20 cellular contexts compared by ENCODE assay signal in genomic region chr2:98298685-98299180, GRCh38. TPM values are rescaled to one million over a fixed set of nuclear protein-coding genes. Genes with fewer than 3 reads are reported as not detected.
DNase-seq lines count a peak whose midpoint lies in the region; ATAC-seq, FAIRE-seq and TF ChIP-seq lines count a peak whose summit lies in the region.
"Had no signal": no experiment of that assay in that cellular context is flagged by ENCODE, and none has a peak within 500 bp of the region (broad histone marks: within the 10 kb centered on the region; RNA-seq: fewer than 3 reads in every experiment).

No MANE protein-coding gene starts in this region.

- H3K36me3 ChIP-seq in HEK293 (ENCODE audit: control insufficient read depth in 2 of 2, insufficient read depth in 1 of 2, low read length in 2 of 2) (no peaks in the 10 kb centered on the region), colonic mucosa (no peaks in the 10 kb centered on the region), mucosa of descending colon (ENCODE audit: low read depth) (no peaks in the 10 kb centered on the region), transverse colon (no peaks in the 10 kb centered on the region)
- H3K36me3 ChIP-seq: BLaER1 had no signal

- H3K4me3 ChIP-seq in HEK293 (ENCODE audit: low read depth, low read length) (no peak overlapping the region), colonic mucosa (no peak overlapping the region), mucosa of descending colon (no peak overlapping the region), transverse colon (no peak overlapping the region)
- H3K4me3 ChIP-seq: BLaER1 had no signal

- CTCF ChIA-PET in HEK293 (lab: Yijun Ruan, JAX) = interaction anchor here (0.5 kb wide), 1 partner anchor 593 kb away, joined by 3 read pairs; no protein-coding TSS in a partner anchor

- POLR2A ChIA-PET in HEK293 (lab: Yijun Ruan, JAX) = no interaction called here

- peak; percentile 67 for ATAC-seq in mucosa of descending colon
- no peak for ATAC-seq in HG03457 (IDR thresholded peaks at IDR 0.05; ENCODE audit: unreplicated experiment)
- no peak for ATAC-seq in GM21717 (IDR thresholded peaks at IDR 0.05; ENCODE audit: unreplicated experiment)

- no peak for TF ChIP-seq EP300 in transverse colon (IDR thresholded peaks at IDR 0.05; ENCODE audit: low read depth)

- H3K4me1 ChIP-seq in HEK293 (ENCODE audit: control insufficient read depth, insufficient read depth, low read length) = no peaks in the 10 kb centered on the region
- H3K4me1 ChIP-seq in colonic mucosa = peaks cover 4% of the 10 kb centered on the region
- peaks cover 23% of the 10 kb centered on the region for H3K4me1 ChIP-seq in mucosa of descending colon (ENCODE audit: low read depth)
- peaks cover 4 to 26% (median 24%) of the 10 kb centered on the region in 4 donors for H3K4me1 ChIP-seq in transverse colon

- DNase-seq in colonic mucosa = peak; percentile 54
- peak; percentile 45 to 60 (median 60) for DNase-seq in mucosa of descending colon
- DNase-seq in transverse colon = peak; percentile 48
- no peak for DNase-seq in GM19239 (ENCODE audit: insufficient read length, low spot score)
- DNase-seq: 8988T; CD4-positive, alpha-beta memory T cell; DMS153; DMS79; GDM1; H9 had no signal

- in situ Hi-C loops in transverse colon (cut with MboI; ENCODE audit: low pct_ligation_motif_present in 1 of 4, low pct_unique_long_range_greater_than_20kb in 1 of 4, low sequenced_read_pairs in 3 of 4) = no loop called here

- FAIRE-seq in GM19239 (lab: Jason Lieb, UNC) = no peak
- FAIRE-seq: GM12892, GM18507, H1 had no signal

- peak overlapping the region in 1 of 2 donors; percentile 71 for H3K9ac ChIP-seq in colonic mucosa (ENCODE audit: low read depth in 2 of 2, low read length in 2 of 2)
- H3K9ac ChIP-seq: BLaER1 had no signal

- WGBS in transverse colon (ENCODE audit: low coverage in 1 of 2), 2 donors = 54 to 75% methylated on average over 5 to 6 of the region's 6 CpGs

- TF ChIP-seq CTCF in HEK293 (tag by site-specific recombination; IDR thresholded peaks at IDR 0.05) = no peak
- TF ChIP-seq CTCF in colonic mucosa (IDR thresholded peaks at IDR 0.05) = no peak
- TF ChIP-seq CTCF in mucosa of descending colon (IDR thresholded peaks at IDR 0.05) = no peak
- TF ChIP-seq CTCF in transverse colon (IDR thresholded peaks at IDR 0.05) = no peak

- H3K27ac ChIP-seq in HEK293 (ENCODE audit: extremely low read depth, low read depth, low read length) (no peak overlapping the region), colonic mucosa (peak overlapping the region; percentile 74), transverse colon (peak overlapping the region; percentile 70 to 87 (median 82))
- H3K27ac ChIP-seq: BLaER1 had no signal

- no peak for TF ChIP-seq POLR2A in transverse colon (IDR thresholded peaks at IDR 0.05)

- intact Hi-C loops in colonic mucosa (cut with DNase I) (no loop called here), mucosa of descending colon (cut with DNase I, micrococcal nuclease) (no loop called here), transverse colon (cut with DNase I; ENCODE audit: low total_unique reads) (no loop called here)

- H3K9me3 ChIP-seq in HEK293 (ENCODE audit: control insufficient read depth, insufficient read depth, low read depth, low read length) (no peaks in the 10 kb centered on the region), colonic mucosa (no peaks in the 10 kb centered on the region), mucosa of descending colon (no peaks in the 10 kb centered on the region), transverse colon (no peaks in the 10 kb centered on the region)
- H3K9me3 ChIP-seq: BLaER1 had no signal

- H3K27me3 ChIP-seq in colonic mucosa = no peaks in the 10 kb centered on the region
- H3K27me3 ChIP-seq in transverse colon = no peaks in the 10 kb centered on the region
- H3K27me3 ChIP-seq: BLaER1 had no signal

TF ChIP-seq in HEK293, 187 proteins besides CTCF, POLR2A, EP300 and RAD21:
- TF ChIP-seq, protein P1, sequence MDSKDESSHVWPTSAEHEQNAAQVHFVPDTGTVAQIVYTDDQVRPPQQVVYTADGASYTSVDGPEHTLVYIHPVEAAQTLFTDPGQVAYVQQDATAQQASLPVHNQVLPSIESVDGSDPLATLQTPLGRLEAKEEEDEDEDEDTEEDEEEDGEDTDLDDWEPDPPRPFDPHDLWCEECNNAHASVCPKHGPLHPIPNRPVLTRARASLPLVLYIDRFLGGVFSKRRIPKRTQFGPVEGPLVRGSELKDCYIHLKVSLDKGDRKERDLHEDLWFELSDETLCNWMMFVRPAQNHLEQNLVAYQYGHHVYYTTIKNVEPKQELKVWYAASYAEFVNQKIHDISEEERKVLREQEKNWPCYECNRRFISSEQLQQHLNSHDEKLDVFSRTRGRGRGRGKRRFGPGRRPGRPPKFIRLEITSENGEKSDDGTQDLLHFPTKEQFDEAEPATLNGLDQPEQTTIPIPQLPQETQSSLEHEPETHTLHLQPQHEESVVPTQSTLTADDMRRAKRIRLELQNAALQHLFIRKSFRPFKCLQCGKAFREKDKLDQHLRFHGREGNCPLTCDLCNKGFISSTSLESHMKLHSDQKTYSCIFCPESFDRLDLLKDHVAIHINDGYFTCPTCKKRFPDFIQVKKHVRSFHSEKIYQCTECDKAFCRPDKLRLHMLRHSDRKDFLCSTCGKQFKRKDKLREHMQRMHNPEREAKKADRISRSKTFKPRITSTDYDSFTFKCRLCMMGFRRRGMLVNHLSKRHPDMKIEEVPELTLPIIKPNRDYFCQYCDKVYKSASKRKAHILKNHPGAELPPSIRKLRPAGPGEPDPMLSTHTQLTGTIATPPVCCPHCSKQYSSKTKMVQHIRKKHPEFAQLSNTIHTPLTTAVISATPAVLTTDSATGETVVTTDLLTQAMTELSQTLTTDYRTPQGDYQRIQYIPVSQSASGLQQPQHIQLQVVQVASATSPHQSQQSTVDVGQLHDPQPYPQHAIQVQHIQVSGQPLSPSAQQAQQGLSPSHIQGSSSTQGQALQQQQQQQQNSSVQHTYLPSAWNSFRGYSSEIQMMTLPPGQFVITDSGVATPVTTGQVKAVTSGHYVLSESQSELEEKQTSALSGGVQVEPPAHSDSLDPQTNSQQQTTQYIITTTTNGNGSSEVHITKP (tag by site-specific recombination; IDR thresholded peaks at IDR 0.05) = peak; percentile 73
- TF ChIP-seq ZNF623 (tag by site-specific recombination; IDR thresholded peaks at IDR 0.05) = no peak

RNA-seq across cellular contexts. Expression of gene CNGA3, which starts 47.5 kb away (rescaled TPM):
- total RNA-seq in colonic mucosa = under 1 TPM; 0.20 to 0.35 TPM
- 1 to 10 TPM in 1 of 3 donors, under 1 TPM in 2; 0.20 to 3.4 (median 0.63) TPM for total RNA-seq in mucosa of descending colon
- total RNA-seq in transverse colon = 1 to 10 TPM in 2 of 4 donors, under 1 TPM in 1, not detected in 1; 0.40 to 1.8 (median 1.6) TPM
- total RNA-seq: A673; CD4-positive, alpha-beta memory T cell; Daoy; H1; H9; HT-29 had no signal
